16 cellular contexts compared by ENCODE assay signal in genomic region chr21:24594082-24594481, GRCh38.
"Had no signal": no experiment of that assay in that cellular context is flagged by ENCODE, and none has a peak within 500 bp of the region (broad histone marks: within the 10 kb centered on the region; RNA-seq: fewer than 3 reads in every experiment).

No MANE protein-coding gene starts in this region.

- DNase-seq: activated CD4-positive, alpha-beta memory T cell treated with anti-CD3 and anti-CD28 coated beads for 36 hours; activated CD4-positive, alpha-beta T cell treated with anti-CD3 and anti-CD28 coated beads for 36 hours; activated gamma-delta T cell treated with Interleukin-2 at 50 U/mL for 16 hours; activated T-cell treated with anti-CD3 and anti-CD28 coated beads for 4 hours; adrenal gland; effector CD8-positive, alpha-beta T cell; esophagus squamous epithelium; immature natural killer cell; kidney glomerular epithelial cell; left ventricle myocardium inferior; occipital lobe; stimulated activated CD4-positive, alpha-beta T cell treated with anti-CD3 and anti-CD28 coated beads, Interleukin-1b, Interleukin-23, amount 100 ng/mL, for 48 hours; stimulated activated naive CD4-positive, alpha-beta T cell treated with Interleukin-2 at 50 U/mL for 16 hours; thyroid gland had no signal

- ATAC-seq: activated CD4-positive, alpha-beta T cell treated with anti-CD3 and anti-CD28 coated beads for 36 hours; activated naive CD4-positive, alpha-beta T cell treated with anti-CD3 and anti-CD28 coated beads, Interleukin-2, amount 50 U/mL, for 72 hours had no signal

- H3K36me3 Mint-ChIP-seq: activated CD4-positive, alpha-beta memory T cell treated with anti-CD3 and anti-CD28 coated beads for 36 hours; activated naive CD4-positive, alpha-beta T cell treated with anti-CD3 and anti-CD28 coated beads, Interleukin-2, amount 50 U/mL, for 72 hours; immature natural killer cell had no signal

- H3K27ac Mint-ChIP-seq: activated CD4-positive, alpha-beta memory T cell treated with anti-CD3 and anti-CD28 coated beads for 36 hours; activated CD4-positive, alpha-beta T cell treated with anti-CD3 and anti-CD28 coated beads for 36 hours; activated T-helper 1 cell treated with anti-CD3 and anti-CD28 coated beads, Interleukin-12 subunit alpha, Interleukin-12 subunit beta, Interleukin-2, Interleukin-4 antibody, amounts not matched to agents 30 ng/mL and 10 ng/mL and 1 ng/mL, durations not matched to agents 14 hours and 24 hours and 36 hours; immature natural killer cell had no signal

- H3K36me3 ChIP-seq: adrenal gland, esophagus squamous epithelium, left ventricle myocardium inferior, thyroid gland had no signal

- H3K27me3 Mint-ChIP-seq: activated CD4-positive, alpha-beta memory T cell treated with anti-CD3 and anti-CD28 coated beads for 36 hours; activated CD4-positive, alpha-beta T cell treated with anti-CD3 and anti-CD28 coated beads for 36 hours had no signal

- H3K27me3 ChIP-seq: adrenal gland, esophagus squamous epithelium, thyroid gland had no signal

- H3K27ac ChIP-seq: adrenal gland, esophagus squamous epithelium, left ventricle myocardium inferior, thyroid gland had no signal

- H3K4me3 ChIP-seq: adrenal gland, esophagus squamous epithelium, left ventricle myocardium inferior, thyroid gland had no signal

- H3K9me3 ChIP-seq: adrenal gland, esophagus squamous epithelium, thyroid gland had no signal

- H3K4me3 Mint-ChIP-seq: activated CD4-positive, alpha-beta memory T cell treated with anti-CD3 and anti-CD28 coated beads for 36 hours; activated CD4-positive, alpha-beta T cell treated with anti-CD3 and anti-CD28 coated beads for 36 hours; activated T-helper 1 cell treated with anti-CD3 and anti-CD28 coated beads, Interleukin-12 subunit alpha, Interleukin-12 subunit beta, Interleukin-2, Interleukin-4 antibody, amounts not matched to agents 30 ng/mL and 10 ng/mL and 1 ng/mL, durations not matched to agents 14 hours and 24 hours and 36 hours; immature natural killer cell had no signal

- H3K4me1 ChIP-seq: adrenal gland, esophagus squamous epithelium, left ventricle myocardium inferior, thyroid gland had no signal

- H3K4me1 Mint-ChIP-seq: activated CD4-positive, alpha-beta T cell treated with anti-CD3 and anti-CD28 coated beads for 36 hours; immature natural killer cell had no signal

- H3K9me3 Mint-ChIP-seq: activated T-helper 1 cell treated with anti-CD3 and anti-CD28 coated beads, Interleukin-12 subunit alpha, Interleukin-12 subunit beta, Interleukin-2, Interleukin-4 antibody, amounts not matched to agents 30 ng/mL and 10 ng/mL and 1 ng/mL, durations not matched to agents 14 hours and 24 hours and 36 hours had no signal
